2 cellular contexts compared by ENCODE assay signal in the genomic region with DNA sequence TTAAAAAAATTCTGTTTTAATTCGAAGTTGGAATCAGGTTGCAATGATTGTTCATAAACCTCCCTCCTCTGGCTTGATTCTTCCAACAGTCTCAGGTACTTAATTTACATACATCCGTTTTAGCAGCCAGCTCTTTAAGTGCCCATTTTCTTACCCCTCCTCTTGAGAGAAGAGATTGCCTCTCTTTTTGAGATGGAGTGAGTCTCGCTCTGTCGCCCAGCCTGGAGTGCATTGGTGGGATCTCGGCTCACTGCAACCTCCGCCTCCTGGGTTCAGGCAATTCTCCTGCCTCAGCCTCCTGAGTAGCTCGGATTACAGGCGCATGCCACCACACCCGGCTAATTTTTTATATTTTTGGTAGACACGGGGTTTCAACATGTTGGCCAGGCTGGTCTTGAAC.
TF ChIP-seq lines count a peak whose summit lies in the region.

No MANE protein-coding gene starts in this region.

TF ChIP-seq in GM23338, 12 proteins besides CTCF, POLR2A, EP300 and RAD21:
- TF ChIP-seq, protein P1, sequence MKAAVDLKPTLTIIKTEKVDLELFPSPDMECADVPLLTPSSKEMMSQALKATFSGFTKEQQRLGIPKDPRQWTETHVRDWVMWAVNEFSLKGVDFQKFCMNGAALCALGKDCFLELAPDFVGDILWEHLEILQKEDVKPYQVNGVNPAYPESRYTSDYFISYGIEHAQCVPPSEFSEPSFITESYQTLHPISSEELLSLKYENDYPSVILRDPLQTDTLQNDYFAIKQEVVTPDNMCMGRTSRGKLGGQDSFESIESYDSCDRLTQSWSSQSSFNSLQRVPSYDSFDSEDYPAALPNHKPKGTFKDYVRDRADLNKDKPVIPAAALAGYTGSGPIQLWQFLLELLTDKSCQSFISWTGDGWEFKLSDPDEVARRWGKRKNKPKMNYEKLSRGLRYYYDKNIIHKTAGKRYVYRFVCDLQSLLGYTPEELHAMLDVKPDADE (IDR thresholded peaks at IDR 0.05), result no peak
- TF ChIP-seq ZNF331 (CRISPR knock-in tag; IDR thresholded peaks at IDR 0.05; ENCODE audit: low read depth) (no peak), ZNF114 (CRISPR knock-in tag; IDR thresholded peaks at IDR 0.05) (no peak), STAT1 (IDR thresholded peaks at IDR 0.05; ENCODE audit: unreplicated experiment) (no peak), CREB1 (CRISPR knock-in tag; IDR thresholded peaks at IDR 0.05; ENCODE audit: low read depth) (no peak)
- TF ChIP-seq, protein P2, sequence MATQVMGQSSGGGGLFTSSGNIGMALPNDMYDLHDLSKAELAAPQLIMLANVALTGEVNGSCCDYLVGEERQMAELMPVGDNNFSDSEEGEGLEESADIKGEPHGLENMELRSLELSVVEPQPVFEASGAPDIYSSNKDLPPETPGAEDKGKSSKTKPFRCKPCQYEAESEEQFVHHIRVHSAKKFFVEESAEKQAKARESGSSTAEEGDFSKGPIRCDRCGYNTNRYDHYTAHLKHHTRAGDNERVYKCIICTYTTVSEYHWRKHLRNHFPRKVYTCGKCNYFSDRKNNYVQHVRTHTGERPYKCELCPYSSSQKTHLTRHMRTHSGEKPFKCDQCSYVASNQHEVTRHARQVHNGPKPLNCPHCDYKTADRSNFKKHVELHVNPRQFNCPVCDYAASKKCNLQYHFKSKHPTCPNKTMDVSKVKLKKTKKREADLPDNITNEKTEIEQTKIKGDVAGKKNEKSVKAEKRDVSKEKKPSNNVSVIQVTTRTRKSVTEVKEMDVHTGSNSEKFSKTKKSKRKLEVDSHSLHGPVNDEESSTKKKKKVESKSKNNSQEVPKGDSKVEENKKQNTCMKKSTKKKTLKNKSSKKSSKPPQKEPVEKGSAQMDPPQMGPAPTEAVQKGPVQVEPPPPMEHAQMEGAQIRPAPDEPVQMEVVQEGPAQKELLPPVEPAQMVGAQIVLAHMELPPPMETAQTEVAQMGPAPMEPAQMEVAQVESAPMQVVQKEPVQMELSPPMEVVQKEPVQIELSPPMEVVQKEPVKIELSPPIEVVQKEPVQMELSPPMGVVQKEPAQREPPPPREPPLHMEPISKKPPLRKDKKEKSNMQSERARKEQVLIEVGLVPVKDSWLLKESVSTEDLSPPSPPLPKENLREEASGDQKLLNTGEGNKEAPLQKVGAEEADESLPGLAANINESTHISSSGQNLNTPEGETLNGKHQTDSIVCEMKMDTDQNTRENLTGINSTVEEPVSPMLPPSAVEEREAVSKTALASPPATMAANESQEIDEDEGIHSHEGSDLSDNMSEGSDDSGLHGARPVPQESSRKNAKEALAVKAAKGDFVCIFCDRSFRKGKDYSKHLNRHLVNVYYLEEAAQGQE (IDR thresholded peaks at IDR 0.05; ENCODE audit: unreplicated experiment), result no peak
- TF ChIP-seq, protein P3, sequence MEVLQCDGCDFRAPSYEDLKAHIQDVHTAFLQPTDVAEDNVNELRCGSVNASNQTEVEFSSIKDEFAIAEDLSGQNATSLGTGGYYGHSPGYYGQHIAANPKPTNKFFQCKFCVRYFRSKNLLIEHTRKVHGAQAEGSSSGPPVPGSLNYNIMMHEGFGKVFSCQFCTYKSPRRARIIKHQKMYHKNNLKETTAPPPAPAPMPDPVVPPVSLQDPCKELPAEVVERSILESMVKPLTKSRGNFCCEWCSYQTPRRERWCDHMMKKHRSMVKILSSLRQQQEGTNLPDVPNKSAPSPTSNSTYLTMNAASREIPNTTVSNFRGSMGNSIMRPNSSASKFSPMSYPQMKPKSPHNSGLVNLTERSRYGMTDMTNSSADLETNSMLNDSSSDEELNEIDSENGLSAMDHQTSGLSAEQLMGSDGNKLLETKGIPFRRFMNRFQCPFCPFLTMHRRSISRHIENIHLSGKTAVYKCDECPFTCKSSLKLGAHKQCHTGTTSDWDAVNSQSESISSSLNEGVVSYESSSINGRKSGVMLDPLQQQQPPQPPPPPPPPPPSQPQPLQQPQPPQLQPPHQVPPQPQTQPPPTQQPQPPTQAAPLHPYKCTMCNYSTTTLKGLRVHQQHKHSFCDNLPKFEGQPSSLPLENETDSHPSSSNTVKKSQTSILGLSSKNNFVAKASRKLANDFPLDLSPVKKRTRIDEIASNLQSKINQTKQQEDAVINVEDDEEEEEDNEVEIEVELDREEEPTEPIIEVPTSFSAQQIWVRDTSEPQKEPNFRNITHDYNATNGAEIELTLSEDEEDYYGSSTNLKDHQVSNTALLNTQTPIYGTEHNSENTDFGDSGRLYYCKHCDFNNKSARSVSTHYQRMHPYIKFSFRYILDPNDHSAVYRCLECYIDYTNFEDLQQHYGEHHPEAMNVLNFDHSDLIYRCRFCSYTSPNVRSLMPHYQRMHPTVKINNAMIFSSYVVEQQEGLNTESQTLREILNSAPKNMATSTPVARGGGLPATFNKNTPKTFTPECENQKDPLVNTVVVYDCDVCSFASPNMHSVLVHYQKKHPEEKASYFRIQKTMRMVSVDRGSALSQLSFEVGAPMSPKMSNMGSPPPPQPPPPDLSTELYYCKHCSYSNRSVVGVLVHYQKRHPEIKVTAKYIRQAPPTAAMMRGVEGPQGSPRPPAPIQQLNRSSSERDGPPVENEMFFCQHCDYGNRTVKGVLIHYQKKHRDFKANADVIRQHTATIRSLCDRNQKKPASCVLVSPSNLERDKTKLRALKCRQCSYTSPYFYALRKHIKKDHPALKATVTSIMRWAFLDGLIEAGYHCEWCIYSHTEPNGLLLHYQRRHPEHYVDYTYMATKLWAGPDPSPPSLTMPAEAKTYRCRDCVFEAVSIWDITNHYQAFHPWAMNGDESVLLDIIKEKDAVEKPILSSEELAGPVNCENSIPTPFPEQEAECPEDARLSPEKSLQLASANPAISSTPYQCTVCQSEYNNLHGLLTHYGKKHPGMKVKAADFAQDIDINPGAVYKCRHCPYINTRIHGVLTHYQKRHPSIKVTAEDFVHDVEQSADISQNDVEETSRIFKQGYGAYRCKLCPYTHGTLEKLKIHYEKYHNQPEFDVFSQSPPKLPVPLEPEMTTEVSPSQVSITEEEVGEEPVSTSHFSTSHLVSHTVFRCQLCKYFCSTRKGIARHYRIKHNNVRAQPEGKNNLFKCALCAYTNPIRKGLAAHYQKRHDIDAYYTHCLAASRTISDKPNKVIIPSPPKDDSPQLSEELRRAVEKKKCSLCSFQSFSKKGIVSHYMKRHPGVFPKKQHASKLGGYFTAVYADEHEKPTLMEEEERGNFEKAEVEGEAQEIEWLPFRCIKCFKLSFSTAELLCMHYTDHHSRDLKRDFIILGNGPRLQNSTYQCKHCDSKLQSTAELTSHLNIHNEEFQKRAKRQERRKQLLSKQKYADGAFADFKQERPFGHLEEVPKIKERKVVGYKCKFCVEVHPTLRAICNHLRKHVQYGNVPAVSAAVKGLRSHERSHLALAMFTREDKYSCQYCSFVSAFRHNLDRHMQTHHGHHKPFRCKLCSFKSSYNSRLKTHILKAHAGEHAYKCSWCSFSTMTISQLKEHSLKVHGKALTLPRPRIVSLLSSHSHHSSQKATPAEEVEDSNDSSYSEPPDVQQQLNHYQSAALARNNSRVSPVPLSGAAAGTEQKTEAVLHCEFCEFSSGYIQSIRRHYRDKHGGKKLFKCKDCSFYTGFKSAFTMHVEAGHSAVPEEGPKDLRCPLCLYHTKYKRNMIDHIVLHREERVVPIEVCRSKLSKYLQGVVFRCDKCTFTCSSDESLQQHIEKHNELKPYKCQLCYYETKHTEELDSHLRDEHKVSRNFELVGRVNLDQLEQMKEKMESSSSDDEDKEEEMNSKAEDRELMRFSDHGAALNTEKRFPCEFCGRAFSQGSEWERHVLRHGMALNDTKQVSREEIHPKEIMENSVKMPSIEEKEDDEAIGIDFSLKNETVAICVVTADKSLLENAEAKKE (CRISPR knock-in tag; IDR thresholded peaks at IDR 0.05), result no peak

TF ChIP-seq in SK-N-SH treated with all-trans-retinoic acid at 6 μM for 48 hours, 23 proteins besides CTCF, POLR2A, EP300 and RAD21 (continued from another document):
- TF ChIP-seq, protein P4, sequence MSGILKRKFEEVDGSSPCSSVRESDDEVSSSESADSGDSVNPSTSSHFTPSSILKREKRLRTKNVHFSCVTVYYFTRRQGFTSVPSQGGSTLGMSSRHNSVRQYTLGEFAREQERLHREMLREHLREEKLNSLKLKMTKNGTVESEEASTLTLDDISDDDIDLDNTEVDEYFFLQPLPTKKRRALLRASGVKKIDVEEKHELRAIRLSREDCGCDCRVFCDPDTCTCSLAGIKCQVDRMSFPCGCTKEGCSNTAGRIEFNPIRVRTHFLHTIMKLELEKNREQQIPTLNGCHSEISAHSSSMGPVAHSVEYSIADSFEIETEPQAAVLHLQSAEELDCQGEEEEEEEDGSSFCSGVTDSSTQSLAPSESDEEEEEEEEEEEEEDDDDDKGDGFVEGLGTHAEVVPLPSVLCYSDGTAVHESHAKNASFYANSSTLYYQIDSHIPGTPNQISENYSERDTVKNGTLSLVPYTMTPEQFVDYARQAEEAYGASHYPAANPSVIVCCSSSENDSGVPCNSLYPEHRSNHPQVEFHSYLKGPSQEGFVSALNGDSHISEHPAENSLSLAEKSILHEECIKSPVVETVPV (CRISPR knock-in tag; IDR thresholded peaks at IDR 0.05), result no peak
- TF ChIP-seq ZNF8 (CRISPR knock-in tag; IDR thresholded peaks at IDR 0.05), result no peak
- TF ChIP-seq TOX (CRISPR knock-in tag; IDR thresholded peaks at IDR 0.05; ENCODE audit: borderline replicate concordance), result no peak
- TF ChIP-seq RARB (CRISPR knock-in tag; IDR thresholded peaks at IDR 0.05), result no peak
- TF ChIP-seq, protein P5, sequence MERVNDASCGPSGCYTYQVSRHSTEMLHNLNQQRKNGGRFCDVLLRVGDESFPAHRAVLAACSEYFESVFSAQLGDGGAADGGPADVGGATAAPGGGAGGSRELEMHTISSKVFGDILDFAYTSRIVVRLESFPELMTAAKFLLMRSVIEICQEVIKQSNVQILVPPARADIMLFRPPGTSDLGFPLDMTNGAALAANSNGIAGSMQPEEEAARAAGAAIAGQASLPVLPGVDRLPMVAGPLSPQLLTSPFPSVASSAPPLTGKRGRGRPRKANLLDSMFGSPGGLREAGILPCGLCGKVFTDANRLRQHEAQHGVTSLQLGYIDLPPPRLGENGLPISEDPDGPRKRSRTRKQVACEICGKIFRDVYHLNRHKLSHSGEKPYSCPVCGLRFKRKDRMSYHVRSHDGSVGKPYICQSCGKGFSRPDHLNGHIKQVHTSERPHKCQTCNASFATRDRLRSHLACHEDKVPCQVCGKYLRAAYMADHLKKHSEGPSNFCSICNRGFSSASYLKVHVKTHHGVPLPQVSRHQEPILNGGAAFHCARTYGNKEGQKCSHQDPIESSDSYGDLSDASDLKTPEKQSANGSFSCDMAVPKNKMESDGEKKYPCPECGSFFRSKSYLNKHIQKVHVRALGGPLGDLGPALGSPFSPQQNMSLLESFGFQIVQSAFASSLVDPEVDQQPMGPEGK (CRISPR knock-in tag; IDR thresholded peaks at IDR 0.05; ENCODE audit: borderline replicate concordance), result no peak
- no peak for TF ChIP-seq OSR1 (CRISPR knock-in tag; IDR thresholded peaks at IDR 0.05)
- TF ChIP-seq ZNF565 (CRISPR knock-in tag; conservative IDR thresholded peaks at IDR 0.05; ENCODE audit: low read depth), result no peak
- TF ChIP-seq ARNTL (CRISPR knock-in tag; IDR thresholded peaks at IDR 0.05; ENCODE audit: borderline replicate concordance, low read depth), result no peak
- no peak for TF ChIP-seq SNAI2 (CRISPR knock-in tag; IDR thresholded peaks at IDR 0.05)
